8 cellular contexts compared by ENCODE assay signal in the genomic region with DNA sequence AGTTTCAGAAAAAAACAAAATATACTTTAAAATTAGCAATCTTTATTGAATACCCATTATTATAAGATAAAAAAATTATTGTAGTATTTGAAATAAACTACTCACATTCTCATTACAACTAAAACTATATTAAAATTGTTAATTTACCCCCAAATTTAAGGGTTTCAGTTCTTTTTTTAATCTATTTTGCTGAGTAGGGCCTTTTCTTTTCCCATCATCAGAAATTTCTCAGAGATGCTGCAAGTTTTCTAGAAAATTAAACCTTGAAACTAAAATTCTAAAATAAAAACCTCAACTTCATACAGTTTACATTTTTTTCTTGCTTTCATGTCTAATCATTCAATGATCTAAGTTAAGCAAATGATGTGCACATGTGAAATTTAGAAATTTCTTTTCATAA.
"Had no signal": no experiment of that assay in that cellular context is flagged by ENCODE, and none has a peak within 500 bp of the region (broad histone marks: within the 10 kb centered on the region; RNA-seq: fewer than 3 reads in every experiment).

No MANE protein-coding gene starts in this region.

- H3K27ac ChIP-seq: HL-60 had no signal

- ATAC-seq: GM23338 had no signal

- H3K4me2 ChIP-seq: GM23338 had no signal

- H2AFZ ChIP-seq: GM23338 had no signal

- H3K4me3 ChIP-seq: GM23338 had no signal

- FAIRE-seq: H1, H54 had no signal

- DNase-seq: H9, HCEC 1CT, Kasumi-1, KG1 had no signal
